In genomic region chr10:132867801-132868644, GRCh38 we compare ENCODE assay signal across 28 cellular contexts.
DNase-seq lines count a peak whose midpoint lies in the region; ATAC-seq and TF ChIP-seq lines count a peak whose summit lies in the region.
"Had no signal": no experiment of that assay in that cellular context is flagged by ENCODE, and none has a peak within 500 bp of the region (broad histone marks: within the 10 kb centered on the region; RNA-seq: fewer than 3 reads in every experiment).

No MANE protein-coding gene starts in this region.

- H2AFZ ChIP-seq in osteoblast (ENCODE audit: low read length), result no peak overlapping the region
- H2AFZ ChIP-seq: GM23338 had no signal

- H3K4me1 Mint-ChIP-seq in activated naive CD8-positive, alpha-beta T cell treated with anti-CD3 and anti-CD28 coated beads, Interleukin-2, amount 10 ng/mL, durations not matched to agents 7 days and 5 days, result peaks cover 7% of the 10 kb centered on the region
- peaks cover 11% of the 10 kb centered on the region for H3K4me1 Mint-ChIP-seq in activated naive CD8-positive, alpha-beta T cell treated with anti-CD3 and anti-CD28 coated beads for 36 hours
- no peaks in the 10 kb centered on the region for H3K4me1 Mint-ChIP-seq in activated T-helper 1 cell treated with anti-CD3 and anti-CD28 coated beads, Interleukin-12 subunit alpha, Interleukin-12 subunit beta, Interleukin-2, Interleukin-4 antibody, amounts not matched to agents 30 ng/mL and 10 ng/mL and 1 ng/mL, durations not matched to agents 14 hours and 24 hours and 36 hours (ENCODE audit: low read depth)
- H3K4me1 Mint-ChIP-seq: activated CD8-positive, alpha-beta memory T cell treated with anti-CD3 and anti-CD28 coated beads, Interleukin-2, amount 10 ng/mL, durations not matched to agents 7 days and 5 days; stimulated activated memory B cell treated with anti-CD40 and anti-IgM and Interleukin-4, amounts not matched to agents 10 μg/mL and 1 μg/mL and 100 μg/mL, for 72 hours had no signal

- H3K9me3 Mint-ChIP-seq in activated naive CD8-positive, alpha-beta T cell treated with anti-CD3 and anti-CD28 coated beads, Interleukin-2, amount 10 ng/mL, durations not matched to agents 7 days and 5 days, result no peaks in the 10 kb centered on the region
- no peaks in the 10 kb centered on the region for H3K9me3 Mint-ChIP-seq in activated naive CD8-positive, alpha-beta T cell treated with anti-CD3 and anti-CD28 coated beads for 36 hours
- H3K9me3 Mint-ChIP-seq in activated T-helper 1 cell treated with anti-CD3 and anti-CD28 coated beads, Interleukin-12 subunit alpha, Interleukin-12 subunit beta, Interleukin-2, Interleukin-4 antibody, amounts not matched to agents 30 ng/mL and 10 ng/mL and 1 ng/mL, durations not matched to agents 14 hours and 24 hours and 36 hours, result no peaks in the 10 kb centered on the region

- H3K27ac ChIP-seq in left ventricle myocardium inferior (replicated peaks) (no peak overlapping the region), osteoblast (ENCODE audit: low read depth, low read length) (no peak overlapping the region), upper lobe of right lung (no peak overlapping the region)
- H3K27ac ChIP-seq: body of pancreas, KMS-11, prostate gland, SK-N-MC had no signal

- H4K20me1 ChIP-seq in osteoblast (ENCODE audit: insufficient read depth, low read length), result no peaks in the 10 kb centered on the region

- H3K27me3 ChIP-seq in left ventricle myocardium inferior (ENCODE audit: low read depth) (peaks cover 63% of the 10 kb centered on the region), osteoblast (ENCODE audit: insufficient read depth, low read length) (no peaks in the 10 kb centered on the region), upper lobe of right lung (peaks cover 14% of the 10 kb centered on the region)
- H3K27me3 ChIP-seq: body of pancreas had no signal

- H3K9me3 ChIP-seq in left ventricle myocardium inferior (replicated peaks), result peaks cover 15% of the 10 kb centered on the region
- H3K9me3 ChIP-seq in osteoblast (ENCODE audit: low read depth, low read length), result no peaks in the 10 kb centered on the region
- no peaks in the 10 kb centered on the region for H3K9me3 ChIP-seq in upper lobe of right lung
- H3K9me3 ChIP-seq: BE2C, prostate gland had no signal

- H3K27ac Mint-ChIP-seq in activated naive CD8-positive, alpha-beta T cell treated with anti-CD3 and anti-CD28 coated beads, Interleukin-2, amount 10 ng/mL, durations not matched to agents 7 days and 5 days, result no peak overlapping the region
- no peak overlapping the region for H3K27ac Mint-ChIP-seq in activated naive CD8-positive, alpha-beta T cell treated with anti-CD3 and anti-CD28 coated beads for 36 hours
- no peak overlapping the region for H3K27ac Mint-ChIP-seq in activated T-helper 1 cell treated with anti-CD3 and anti-CD28 coated beads, Interleukin-12 subunit alpha, Interleukin-12 subunit beta, Interleukin-2, Interleukin-4 antibody, amounts not matched to agents 30 ng/mL and 10 ng/mL and 1 ng/mL, durations not matched to agents 14 hours and 24 hours and 36 hours
- H3K27ac Mint-ChIP-seq: activated CD8-positive, alpha-beta memory T cell treated with anti-CD3 and anti-CD28 coated beads, Interleukin-2, amount 10 ng/mL, durations not matched to agents 7 days and 5 days; GM23338; stimulated activated memory B cell treated with anti-CD40 and anti-IgM and Interleukin-4, amounts not matched to agents 10 μg/mL and 1 μg/mL and 100 μg/mL, for 72 hours; T-helper 17 cell had no signal

- H3K36me3 ChIP-seq in left ventricle myocardium inferior (no peaks in the 10 kb centered on the region), osteoblast (ENCODE audit: insufficient read depth, low read length) (no peaks in the 10 kb centered on the region), upper lobe of right lung (no peaks in the 10 kb centered on the region)
- H3K36me3 ChIP-seq: BE2C, prostate gland had no signal

- DNase-seq in activated naive CD8-positive, alpha-beta T cell treated with anti-CD3 and anti-CD28 coated beads, Interleukin-2, amount 10 ng/mL, durations not matched to agents 7 days and 5 days, result peak; percentile 15
- no peak for DNase-seq in activated naive CD8-positive, alpha-beta T cell treated with anti-CD3 and anti-CD28 coated beads for 36 hours
- DNase-seq in left ventricle myocardium inferior (peak; percentile 10), osteoblast (ENCODE audit: insufficient read length, low spot score, missing footprints) (peak; percentile 60), upper lobe of right lung (peak; percentile 55), NCI-H524 treated with DMSO at 0.1 percent for 48 hours (lab: John Stamatoyannopoulos, UW) (no peak), NCI-H2227 (lab: John Stamatoyannopoulos, UW; ENCODE audit: unreplicated experiment) (no peak)
- DNase-seq in activated T-helper 1 cell treated with anti-CD3 and anti-CD28 coated beads, Interleukin-12 subunit alpha, Interleukin-12 subunit beta, Interleukin-2, Interleukin-4 antibody, amounts not matched to agents 30 ng/mL and 10 ng/mL and 1 ng/mL, durations not matched to agents 14 hours and 24 hours and 36 hours (ENCODE audit: low spot score), result no peak
- DNase-seq: activated CD4-positive, alpha-beta T cell treated with anti-CD3 and anti-CD28 coated beads, Interleukin-2, amount 50 U/mL, for 1 hour; activated CD8-positive, alpha-beta memory T cell treated with anti-CD3 and anti-CD28 coated beads, Interleukin-2, amount 10 ng/mL, durations not matched to agents 7 days and 5 days; BE2C; effector CD4-positive, alpha-beta T cell; erythroblast; foreskin fibroblast; NCI-H1436 treated with DMSO at 0.1 percent for 48 hours; NCI-H524; stimulated activated CD4-positive, alpha-beta T cell treated with anti-CD3 and anti-CD28 coated beads, Interleukin-2, amount 100 ng/mL, for 48 hours had no signal

- no peak overlapping the region for H3K4me2 ChIP-seq in osteoblast (ENCODE audit: insufficient read depth, low read length)
- H3K4me2 ChIP-seq: GM23338, KMS-11, smooth muscle cell had no signal

- H3K36me3 Mint-ChIP-seq in activated naive CD8-positive, alpha-beta T cell treated with anti-CD3 and anti-CD28 coated beads, Interleukin-2, amount 10 ng/mL, durations not matched to agents 7 days and 5 days, result no peaks in the 10 kb centered on the region
- no peaks in the 10 kb centered on the region for H3K36me3 Mint-ChIP-seq in activated naive CD8-positive, alpha-beta T cell treated with anti-CD3 and anti-CD28 coated beads for 36 hours
- H3K36me3 Mint-ChIP-seq in activated T-helper 1 cell treated with anti-CD3 and anti-CD28 coated beads, Interleukin-12 subunit alpha, Interleukin-12 subunit beta, Interleukin-2, Interleukin-4 antibody, amounts not matched to agents 30 ng/mL and 10 ng/mL and 1 ng/mL, durations not matched to agents 14 hours and 24 hours and 36 hours (ENCODE audit: low read depth), result no peaks in the 10 kb centered on the region
- H3K36me3 Mint-ChIP-seq: activated CD8-positive, alpha-beta memory T cell treated with anti-CD3 and anti-CD28 coated beads, Interleukin-2, amount 10 ng/mL, durations not matched to agents 7 days and 5 days; stimulated activated memory B cell treated with anti-CD40 and anti-IgM and Interleukin-4, amounts not matched to agents 10 μg/mL and 1 μg/mL and 100 μg/mL, for 72 hours had no signal

- POLR2A ChIA-PET in activated naive CD8-positive, alpha-beta T cell treated with anti-CD3 and anti-CD28 coated beads, Interleukin-2, amount 10 ng/mL, durations not matched to agents 7 days and 5 days (lab: Charles Lee), result no interaction called here

- H3K27me3 Mint-ChIP-seq in activated naive CD8-positive, alpha-beta T cell treated with anti-CD3 and anti-CD28 coated beads, Interleukin-2, amount 10 ng/mL, durations not matched to agents 7 days and 5 days, result peaks cover 1% of the 10 kb centered on the region
- peaks cover 21% of the 10 kb centered on the region for H3K27me3 Mint-ChIP-seq in activated naive CD8-positive, alpha-beta T cell treated with anti-CD3 and anti-CD28 coated beads for 36 hours
- no peaks in the 10 kb centered on the region for H3K27me3 Mint-ChIP-seq in activated T-helper 1 cell treated with anti-CD3 and anti-CD28 coated beads, Interleukin-12 subunit alpha, Interleukin-12 subunit beta, Interleukin-2, Interleukin-4 antibody, amounts not matched to agents 30 ng/mL and 10 ng/mL and 1 ng/mL, durations not matched to agents 14 hours and 24 hours and 36 hours (ENCODE audit: insufficient read depth)

- no peak for ATAC-seq in activated naive CD8-positive, alpha-beta T cell treated with anti-CD3 and anti-CD28 coated beads, Interleukin-2, amount 10 ng/mL, durations not matched to agents 7 days and 5 days (ENCODE audit: low read depth)
- no peak for ATAC-seq in upper lobe of right lung
- ATAC-seq: activated CD8-positive, alpha-beta memory T cell treated with anti-CD3 and anti-CD28 coated beads, Interleukin-2, amount 10 ng/mL, durations not matched to agents 7 days and 5 days; body of pancreas; GM23338; left lobe of liver; Panc1; stimulated activated memory B cell treated with anti-CD40 and anti-IgM and Interleukin-4, amounts not matched to agents 10 μg/mL and 1 μg/mL and 100 μg/mL, for 72 hours; T-helper 17 cell had no signal

- intact Hi-C loops in left ventricle myocardium inferior (cut with micrococcal nuclease), result no loop called here
- intact Hi-C loops in upper lobe of right lung (cut with DNase I), result no loop called here
- intact Hi-C loops in activated T-helper 1 cell treated with anti-CD3 and anti-CD28 coated beads, Interleukin-12 subunit alpha, Interleukin-12 subunit beta, Interleukin-2, Interleukin-4 antibody, amounts not matched to agents 30 ng/mL and 10 ng/mL and 1 ng/mL, durations not matched to agents 14 hours and 24 hours and 36 hours (cut with micrococcal nuclease), result no loop called here

- H3K4me3 ChIP-seq in left ventricle myocardium inferior (no peak overlapping the region), osteoblast (ENCODE audit: insufficient read depth, low read length) (no peak overlapping the region), upper lobe of right lung (no peak overlapping the region)
- H3K4me3 ChIP-seq: body of pancreas, GM23338, prostate gland, SK-N-MC, smooth muscle cell had no signal

- H3K79me2 ChIP-seq in osteoblast (ENCODE audit: insufficient read depth, low read length), result no peaks in the 10 kb centered on the region

- H3K4me1 ChIP-seq in left ventricle myocardium inferior (no peaks in the 10 kb centered on the region), osteoblast (ENCODE audit: insufficient read depth, low read length) (no peaks in the 10 kb centered on the region), upper lobe of right lung (no peaks in the 10 kb centered on the region)
- H3K4me1 ChIP-seq: BE2C, body of pancreas, prostate gland had no signal

- no peak overlapping the region for H3K4me3 Mint-ChIP-seq in activated naive CD8-positive, alpha-beta T cell treated with anti-CD3 and anti-CD28 coated beads, Interleukin-2, amount 10 ng/mL, durations not matched to agents 7 days and 5 days
- H3K4me3 Mint-ChIP-seq in activated naive CD8-positive, alpha-beta T cell treated with anti-CD3 and anti-CD28 coated beads for 36 hours, result no peak overlapping the region
- H3K4me3 Mint-ChIP-seq in activated T-helper 1 cell treated with anti-CD3 and anti-CD28 coated beads, Interleukin-12 subunit alpha, Interleukin-12 subunit beta, Interleukin-2, Interleukin-4 antibody, amounts not matched to agents 30 ng/mL and 10 ng/mL and 1 ng/mL, durations not matched to agents 14 hours and 24 hours and 36 hours, result no peak overlapping the region
- H3K4me3 Mint-ChIP-seq: activated CD8-positive, alpha-beta memory T cell treated with anti-CD3 and anti-CD28 coated beads, Interleukin-2, amount 10 ng/mL, durations not matched to agents 7 days and 5 days; GM23338; neural crest cell; stimulated activated memory B cell treated with anti-CD40 and anti-IgM and Interleukin-4, amounts not matched to agents 10 μg/mL and 1 μg/mL and 100 μg/mL, for 72 hours; T-helper 17 cell had no signal

- TF ChIP-seq CTCF in left ventricle myocardium inferior (IDR thresholded peaks at IDR 0.05; ENCODE audit: borderline replicate concordance) (no peak), osteoblast (IDR thresholded peaks at IDR 0.05; ENCODE audit: extremely low read depth, low read depth, low read length) (no peak), upper lobe of right lung (IDR thresholded peaks at IDR 0.05) (no peak)

Comparison
In these comparisons a context has a peak if more than half of its experiments do, and no peak if none do; other contexts are left out.
1. DNase-seq: peak in activated naive CD8-positive, alpha-beta T cell treated with anti-CD3 and anti-CD28 coated beads, Interleukin-2, amount 10 ng/mL, durations not matched to agents 7 days and 5 days (single experiment), left ventricle myocardium inferior (single experiment), osteoblast (single experiment) and upper lobe of right lung (single experiment); none in activated naive CD8-positive, alpha-beta T cell treated with anti-CD3 and anti-CD28 coated beads for 36 hours (single experiment), NCI-H524 treated with DMSO at 0.1 percent for 48 hours (single experiment), NCI-H2227 (single experiment) and activated T-helper 1 cell treated with anti-CD3 and anti-CD28 coated beads, Interleukin-12 subunit alpha, Interleukin-12 subunit beta, Interleukin-2, Interleukin-4 antibody, amounts not matched to agents 30 ng/mL and 10 ng/mL and 1 ng/mL, durations not matched to agents 14 hours and 24 hours and 36 hours (single experiment).